8 cellular contexts compared by ENCODE assay signal in the genomic region with DNA sequence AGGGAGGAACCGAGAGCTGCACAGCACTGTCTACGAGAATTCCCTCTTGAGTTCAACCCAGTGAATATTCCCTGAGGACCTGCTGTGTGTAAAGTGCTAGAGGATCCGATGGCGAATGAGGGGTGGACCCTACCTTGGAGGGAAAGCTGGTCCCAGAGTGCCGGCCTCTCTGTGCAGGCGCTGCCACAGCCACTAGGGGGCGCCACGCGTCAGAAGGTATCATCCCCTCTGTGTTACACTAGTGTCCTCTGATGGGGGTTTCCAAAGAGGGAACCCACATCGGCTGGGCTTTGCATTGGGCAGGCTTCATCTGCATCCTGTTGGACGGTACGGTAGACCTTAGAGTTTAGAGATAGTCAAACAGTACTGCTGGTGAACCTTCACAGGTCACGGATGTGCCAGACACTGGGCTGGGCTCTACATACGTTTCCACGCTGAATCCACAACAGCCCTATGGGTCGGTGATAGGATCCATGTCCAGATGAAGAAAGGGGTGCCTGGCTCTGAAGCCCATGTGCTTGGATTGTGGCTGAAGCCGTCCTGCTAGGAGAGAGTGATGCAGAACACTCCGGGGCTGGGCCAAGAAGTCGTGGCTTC. TPM values are rescaled to one million over a fixed set of nuclear protein-coding genes. Genes with fewer than 3 reads are reported as not detected.
DNase-seq lines count a peak whose midpoint lies in the region; ATAC-seq and TF ChIP-seq lines count a peak whose summit lies in the region.

No MANE protein-coding gene starts in this region.

- no peaks in the 10 kb centered on the region for H3K27me3 ChIP-seq in right cardiac atrium (ENCODE audit: control insufficient read depth, insufficient read depth)

- peak; percentile 81 for TF ChIP-seq CTCF in AG09319 (IDR thresholded peaks at IDR 0.05; ENCODE audit: low read depth, low read length)

- intact Hi-C loops in activated naive CD4-positive, alpha-beta T cell treated with anti-CD3 and anti-CD28 coated beads for 36 hours (cut with micrococcal nuclease): loop anchor here (1.0 kb wide), 2 partner anchors 268 to 497 kb away; no protein-coding TSS in a partner anchor
- intact Hi-C loops in right cardiac atrium (cut with DNase I): loop anchor here in 1 of 4 donors (10.0 kb wide), 1 partner anchor 124 kb away; a partner anchor contains a TSS

- no peaks in the 10 kb centered on the region for H3K27me3 Mint-ChIP-seq in activated naive CD4-positive, alpha-beta T cell treated with anti-CD3 and anti-CD28 coated beads for 36 hours (ENCODE audit: low read depth)

- H3K4me3 ChIP-seq in right cardiac atrium (ENCODE audit: low read length): no peak overlapping the region

- no peaks in the 10 kb centered on the region for H3K4me1 Mint-ChIP-seq in activated naive CD4-positive, alpha-beta T cell treated with anti-CD3 and anti-CD28 coated beads for 36 hours (ENCODE audit: low read depth)

- no peaks in the 10 kb centered on the region for H3K9me3 ChIP-seq in right cardiac atrium (ENCODE audit: control insufficient read depth, low read length)

- no peaks in the 10 kb centered on the region for H3K9me3 Mint-ChIP-seq in activated naive CD4-positive, alpha-beta T cell treated with anti-CD3 and anti-CD28 coated beads for 36 hours

- no peaks in the 10 kb centered on the region for H3K4me1 ChIP-seq in right cardiac atrium (ENCODE audit: control insufficient read depth, insufficient read depth, low read length)

- CTCF ChIA-PET in activated naive CD4-positive, alpha-beta T cell treated with anti-CD3 and anti-CD28 coated beads for 36 hours (lab: Charles Lee): interaction anchor here (0.6 to 3.0 kb wide), 23 partner anchors 9 to 497 kb away, joined by 3 to 19 read pairs (median 3); no protein-coding TSS in a partner anchor

- H3K36me3 Mint-ChIP-seq in activated naive CD4-positive, alpha-beta T cell treated with anti-CD3 and anti-CD28 coated beads for 36 hours (ENCODE audit: low read depth): peaks cover 12% of the 10 kb centered on the region

- WGBS in right cardiac atrium: 70% methylated on average over 19 of the region's 19 CpGs

- no peak overlapping the region for H3K27ac Mint-ChIP-seq in activated naive CD4-positive, alpha-beta T cell treated with anti-CD3 and anti-CD28 coated beads for 36 hours

- no peak for DNase-seq in AG09319 (ENCODE audit: extremely low read depth, low read depth)
- peak; percentile 68 for DNase-seq in GM19240 (ENCODE audit: insufficient read length, low spot score)
- DNase-seq in SK-N-DZ (ENCODE audit: low spot score): peak; percentile 16
- DNase-seq in activated naive CD4-positive, alpha-beta T cell treated with anti-CD3 and anti-CD28 coated beads for 36 hours: peak; percentile 84
- DNase-seq in right cardiac atrium: peak; percentile 46 to 82 (median 81)
- peak; percentile 57 to 74 (median 64) for DNase-seq in stimulated activated CD4-positive, alpha-beta T cell treated with anti-CD3 and anti-CD28 coated beads, Interleukin-1b, Interleukin-23, amount 100 ng/mL, for 24 hours (ENCODE audit: low read depth in 4 of 4, low spot score in 1 of 4)
- no peak for DNase-seq in SW 1271 (lab: John Stamatoyannopoulos, UW)

- H3K4me3 Mint-ChIP-seq in activated naive CD4-positive, alpha-beta T cell treated with anti-CD3 and anti-CD28 coated beads for 36 hours: no peak overlapping the region

- H3K27ac ChIP-seq in right cardiac atrium (ENCODE audit: low read length): no peak overlapping the region

- ATAC-seq in right cardiac atrium (peak in 1 of 2 donors; percentile 43), HG03520 (IDR thresholded peaks at IDR 0.05; ENCODE audit: unreplicated experiment) (no peak)

RNA-seq across cellular contexts. Expression of a gene that starts 39.0 kb away (rescaled TPM):
- polyA plus RNA-seq in SK-N-DZ (2014; cell fraction: cytosol; rRNA removed): 89.9 and 107 TPM in 2 replicates
- polyA plus RNA-seq in SK-N-DZ (2014; cell fraction: nucleus; rRNA removed): 156 and 185 TPM in 2 replicates
- 10 to 100 TPM; 34.4 to 37.8 TPM for total RNA-seq in activated naive CD4-positive, alpha-beta T cell treated with anti-CD3 and anti-CD28 coated beads for 36 hours
- total RNA-seq in right cardiac atrium: 10 to 100 TPM; 24.8 to 30.4 (median 28.2) TPM
- 37.4 TPM for polyA plus RNA-seq in right cardiac atrium

RNA-seq across cellular contexts. Expression of a gene that starts 39.1 kb away (rescaled TPM):
- 60.9 and 61.8 TPM in 2 replicates for polyA plus RNA-seq in SK-N-DZ (2014; cell fraction: cytosol; rRNA removed)
- polyA plus RNA-seq in SK-N-DZ (2014; cell fraction: nucleus; rRNA removed): 40.1 and 61.7 TPM in 2 replicates
- 10 to 100 TPM; 23.0 to 24.1 TPM for total RNA-seq in activated naive CD4-positive, alpha-beta T cell treated with anti-CD3 and anti-CD28 coated beads for 36 hours
- 10 to 100 TPM; 29.4 to 38.1 (median 33.1) TPM for total RNA-seq in right cardiac atrium
- 30.8 TPM for polyA plus RNA-seq in right cardiac atrium

Comparison
In these comparisons a context has a peak if more than half of its experiments do, and no peak if none do; other contexts are left out.
1. DNase-seq: peak in GM19240 (single experiment), SK-N-DZ (single experiment), activated naive CD4-positive, alpha-beta T cell treated with anti-CD3 and anti-CD28 coated beads for 36 hours (single experiment), right cardiac atrium (3 of 3) and stimulated activated CD4-positive, alpha-beta T cell treated with anti-CD3 and anti-CD28 coated beads, Interleukin-1b, Interleukin-23, amount 100 ng/mL, for 24 hours (4 of 4); none in AG09319 (single experiment) and SW 1271 (0 of 2).